Comparison of ENCODE assay signal across 20 cellular contexts in genomic region chr13:101880581-101880980, GRCh38.
DNase-seq lines count a peak whose midpoint lies in the region; ATAC-seq and TF ChIP-seq lines count a peak whose summit lies in the region.
"Had no signal": no experiment of that assay in that cellular context is flagged by ENCODE, and none has a peak within 500 bp of the region (broad histone marks: within the 10 kb centered on the region; RNA-seq: fewer than 3 reads in every experiment).

No MANE protein-coding gene starts in this region.

- ATAC-seq in GM18520 (IDR thresholded peaks at IDR 0.05; ENCODE audit: unreplicated experiment), result peak; percentile 66
- ATAC-seq in GM21367 (IDR thresholded peaks at IDR 0.05; ENCODE audit: unreplicated experiment), result peak; percentile 49
- ATAC-seq in HG02981 (IDR thresholded peaks at IDR 0.05; ENCODE audit: unreplicated experiment), result peak; percentile 69
- no peak for ATAC-seq in HG02970 (IDR thresholded peaks at IDR 0.05; ENCODE audit: low FRiP score, unreplicated experiment)
- ATAC-seq: psoas muscle, T-helper 17 cell had no signal

- no peaks in the 10 kb centered on the region for H3K4me1 ChIP-seq in osteoblast (ENCODE audit: insufficient read depth, low read length)
- H3K4me1 ChIP-seq: psoas muscle had no signal

- no peaks in the 10 kb centered on the region for H3K9me3 ChIP-seq in osteoblast (ENCODE audit: low read depth, low read length)
- H3K9me3 ChIP-seq: neutrophil, psoas muscle had no signal

- H2AFZ ChIP-seq in osteoblast (ENCODE audit: low read length), result no peak overlapping the region

- H3K36me3 ChIP-seq in H7 (replicated peaks; ENCODE audit: control insufficient read depth, insufficient read depth, low read length) (no peaks in the 10 kb centered on the region), osteoblast (ENCODE audit: insufficient read depth, low read length) (no peaks in the 10 kb centered on the region)
- H3K36me3 ChIP-seq: neutrophil had no signal

- H3K4me3 ChIP-seq in coronary artery (no peak overlapping the region), H7 (ENCODE audit: insufficient read depth, low read depth, low read length) (no peak overlapping the region), osteoblast (ENCODE audit: insufficient read depth, low read length) (no peak overlapping the region)
- H3K4me3 ChIP-seq: psoas muscle had no signal

- H3K27me3 ChIP-seq in H7 (ENCODE audit: control insufficient read depth, insufficient read depth, low read length) (no peaks in the 10 kb centered on the region), osteoblast (ENCODE audit: insufficient read depth, low read length) (no peaks in the 10 kb centered on the region)
- H3K27me3 ChIP-seq: neutrophil had no signal

- H3K27ac ChIP-seq in coronary artery (no peak overlapping the region), osteoblast (ENCODE audit: low read depth, low read length) (no peak overlapping the region)
- H3K27ac ChIP-seq: neutrophil, psoas muscle had no signal

- no peaks in the 10 kb centered on the region for H3K79me2 ChIP-seq in osteoblast (ENCODE audit: insufficient read depth, low read length)

- no peak overlapping the region for H3K4me2 ChIP-seq in osteoblast (ENCODE audit: insufficient read depth, low read length)

- TF ChIP-seq CTCF in coronary artery (IDR thresholded peaks at IDR 0.05) (no peak), osteoblast (IDR thresholded peaks at IDR 0.05; ENCODE audit: extremely low read depth, low read depth, low read length) (no peak)

- H4K20me1 ChIP-seq in osteoblast (ENCODE audit: insufficient read depth, low read length), result no peaks in the 10 kb centered on the region

- DNase-seq in NAMALWA (ENCODE audit: low spot score) (peak; percentile 52), coronary artery (ENCODE audit: low spot score) (no peak), H7 (no peak), osteoblast (ENCODE audit: insufficient read length, low spot score, missing footprints) (no peak)
- DNase-seq: activated CD4-positive, alpha-beta T cell treated with anti-CD3 and anti-CD28 coated beads for 48 hours; anterior cingulate cortex; DMS 273 treated with DMSO at 0.1 percent for 48 hours; GOT3; head of caudate nucleus; mammary epithelial cell; NCI-H2171 treated with DMSO at 0.1 percent for 48 hours; NCI-H526; psoas muscle; substantia nigra; T-helper 17 cell had no signal
